In the genomic region with DNA sequence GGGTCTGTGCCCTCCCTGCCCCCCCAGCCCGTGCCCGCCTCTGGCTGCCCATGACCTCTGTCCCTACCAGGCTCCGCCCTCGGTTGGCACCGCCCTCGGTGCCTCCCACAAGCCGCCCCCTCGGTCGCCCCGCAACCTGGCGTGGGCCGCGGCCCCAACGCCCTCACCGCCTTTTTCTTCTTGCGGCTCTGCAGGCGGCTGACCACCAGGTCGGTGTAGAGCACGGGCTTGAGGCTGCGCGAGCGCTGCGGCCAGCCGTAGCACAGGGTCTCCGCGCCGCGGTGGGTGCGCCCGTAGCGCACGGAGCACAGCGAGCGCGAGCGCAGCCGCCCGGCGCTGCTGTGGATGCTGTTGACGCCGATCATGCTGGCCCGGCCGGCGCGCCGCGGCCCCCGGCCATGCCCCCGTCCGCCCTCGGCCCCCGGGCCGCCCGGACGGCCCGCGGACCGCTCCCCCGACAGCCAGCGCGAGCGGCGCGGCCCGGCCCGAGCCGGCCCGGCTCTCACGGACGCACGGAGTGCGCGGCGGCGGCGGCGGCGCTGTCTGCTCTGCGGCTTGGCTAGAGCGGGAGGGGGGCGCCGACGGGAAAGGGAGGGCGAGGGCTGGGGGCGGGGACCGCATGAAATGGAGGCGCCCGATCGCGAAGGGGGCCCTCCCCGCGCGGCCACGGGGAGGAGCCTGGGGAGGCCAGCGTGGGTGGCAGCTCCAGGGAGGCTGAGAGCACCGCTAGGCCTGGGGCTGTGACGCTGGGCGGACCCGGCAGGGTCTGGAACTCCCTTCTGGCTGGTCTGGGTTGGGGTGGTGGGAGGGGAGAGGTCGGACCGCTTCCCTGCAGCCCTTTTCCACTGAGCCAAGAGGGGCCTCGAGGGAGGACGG, we compare ENCODE assay signal across 8 cellular contexts. TPM values are rescaled to one million over a fixed set of nuclear protein-coding genes. Genes with fewer than 3 reads are reported as not detected.
A peak's percentile ranks its signal among the peaks of the same experiment; 100 is the strongest.
DNase-seq lines count a peak whose midpoint lies in the region; ATAC-seq and TF ChIP-seq lines count a peak whose summit lies in the region.

No MANE protein-coding gene starts in this region.

- POLR2A ChIA-PET in CD8-positive, alpha-beta memory T cell (lab: Charles Lee) = interaction anchor here (1.0 to 2.0 kb wide), 4 partner anchors 9 to 92 kb away, joined by 3 to 11 read pairs (median 5); a partner anchor contains a TSS

- H3K4me1 ChIP-seq in CD8-positive, alpha-beta memory T cell (ENCODE audit: insufficient read depth, low read length) = peaks cover 21% of the 10 kb centered on the region
- H3K4me1 ChIP-seq in OCI-LY3 (ENCODE audit: low read length) (peaks cover 26% of the 10 kb centered on the region), rectal smooth muscle tissue (ENCODE audit: control insufficient read depth, insufficient read depth, low read length) (peaks cover 31% of the 10 kb centered on the region)

- H3K27me3 ChIP-seq in CD8-positive, alpha-beta memory T cell (ENCODE audit: insufficient read depth, low read length, poor library complexity, severe bottlenecking) = peaks cover 37% of the 10 kb centered on the region
- H3K27me3 ChIP-seq in OCI-LY3 (ENCODE audit: low read depth, low read length) (no peaks in the 10 kb centered on the region), rectal smooth muscle tissue (ENCODE audit: control insufficient read depth, insufficient read depth, low read length) (peaks cover 25% of the 10 kb centered on the region)

- H3K27ac ChIP-seq in CD8-positive, alpha-beta memory T cell (ENCODE audit: low read depth, low read length) = no peak overlapping the region
- no peak overlapping the region for H3K27ac ChIP-seq in OCI-LY3 (ENCODE audit: low read length)
- peak overlapping the region; percentile 96 for H3K27ac ChIP-seq in rectal smooth muscle tissue (ENCODE audit: low read depth, low read length)

- CTCF ChIA-PET in CD8-positive, alpha-beta memory T cell (lab: Charles Lee) = interaction anchor here (0.6 to 1.9 kb wide), 3 partner anchors 10 to 179 kb away, joined by 3 to 22 read pairs (median 5); no protein-coding TSS in a partner anchor
- CTCF ChIA-PET in activated naive CD4-positive, alpha-beta T cell treated with anti-CD3 and anti-CD28 coated beads, Interleukin-2, amount 10 ng/mL, durations not matched to agents 7 days and 5 days (lab: Charles Lee) = interaction anchor here (1.0 to 1.7 kb wide), 7 partner anchors 9 to 71 kb away, joined by 3 to 14 read pairs (median 5); a partner anchor contains a TSS

- H3K27ac Mint-ChIP-seq in CD8-positive, alpha-beta memory T cell = peak overlapping the region in 4 of 8 donors; percentile 12 to 78 (median 52)
- no peak overlapping the region for H3K27ac Mint-ChIP-seq in activated naive CD4-positive, alpha-beta T cell treated with anti-CD3 and anti-CD28 coated beads, Interleukin-2, amount 10 ng/mL, durations not matched to agents 7 days and 5 days

- H3K4me3 ChIP-seq in CD8-positive, alpha-beta memory T cell (ENCODE audit: low read length) = peak overlapping the region; percentile 64
- H3K4me3 ChIP-seq in OCI-LY3 (ENCODE audit: low read length) (peak overlapping the region; percentile 87), rectal smooth muscle tissue (ENCODE audit: low read length) (peak overlapping the region; percentile 62)

- no peaks in the 10 kb centered on the region for H3K36me3 ChIP-seq in CD8-positive, alpha-beta memory T cell (ENCODE audit: insufficient read depth, low read length)
- H3K36me3 ChIP-seq in OCI-LY3 (replicated peaks; ENCODE audit: low read depth, low read length) (no peaks in the 10 kb centered on the region), rectal smooth muscle tissue (ENCODE audit: control insufficient read depth, insufficient read depth, low read length) (no peaks in the 10 kb centered on the region)

- TF ChIP-seq CTCF in OCI-LY3 (IDR thresholded peaks at IDR 0.05; ENCODE audit: low read depth, low read length) = no peak

- peak; percentile 40 to 78 (median 53) for DNase-seq in CD8-positive, alpha-beta memory T cell
- DNase-seq in activated naive CD4-positive, alpha-beta T cell treated with anti-CD3 and anti-CD28 coated beads, Interleukin-2, amount 10 ng/mL, durations not matched to agents 7 days and 5 days = peak; percentile 70
- peak; percentile 65 for DNase-seq in left cardiac atrium

- H3K9ac ChIP-seq in OCI-LY3 (ENCODE audit: low read length) = peak overlapping the region; percentile 77; the same call in 1 of the 2 replicates
- H3K9ac ChIP-seq in rectal smooth muscle tissue (ENCODE audit: low read length) = peak overlapping the region; percentile 50

- H3K9me3 Mint-ChIP-seq in CD8-positive, alpha-beta memory T cell = no peaks in the 10 kb centered on the region
- no peaks in the 10 kb centered on the region for H3K9me3 Mint-ChIP-seq in activated naive CD4-positive, alpha-beta T cell treated with anti-CD3 and anti-CD28 coated beads, Interleukin-2, amount 10 ng/mL, durations not matched to agents 7 days and 5 days

- H3K4me1 Mint-ChIP-seq in CD8-positive, alpha-beta memory T cell = peaks cover 16 to 33% (median 27%) of the 10 kb centered on the region in 3 donors
- peaks cover 38% of the 10 kb centered on the region for H3K4me1 Mint-ChIP-seq in activated naive CD4-positive, alpha-beta T cell treated with anti-CD3 and anti-CD28 coated beads, Interleukin-2, amount 10 ng/mL, durations not matched to agents 7 days and 5 days

- H3K27me3 Mint-ChIP-seq in CD8-positive, alpha-beta memory T cell = peaks cover 26 to 43% of the 10 kb centered on the region in 2 donors
- H3K27me3 Mint-ChIP-seq in activated naive CD4-positive, alpha-beta T cell treated with anti-CD3 and anti-CD28 coated beads, Interleukin-2, amount 10 ng/mL, durations not matched to agents 7 days and 5 days = peaks cover 67% of the 10 kb centered on the region

- no peaks in the 10 kb centered on the region for H3K36me3 Mint-ChIP-seq in CD8-positive, alpha-beta memory T cell
- no peaks in the 10 kb centered on the region for H3K36me3 Mint-ChIP-seq in activated naive CD4-positive, alpha-beta T cell treated with anti-CD3 and anti-CD28 coated beads, Interleukin-2, amount 10 ng/mL, durations not matched to agents 7 days and 5 days

- ATAC-seq in left cardiac atrium (peak; percentile 42 to 69), HG02610 (IDR thresholded peaks at IDR 0.05; ENCODE audit: unreplicated experiment) (no peak), GM19463 (IDR thresholded peaks at IDR 0.05; ENCODE audit: unreplicated experiment) (no peak), GM18867 (IDR thresholded peaks at IDR 0.05; ENCODE audit: unreplicated experiment) (no peak)

- intact Hi-C loops in left cardiac atrium (cut with DNase I) = no loop called here

- H3K79me2 ChIP-seq in OCI-LY3 (ENCODE audit: low read length) = no peaks in the 10 kb centered on the region

- H2AFZ ChIP-seq in OCI-LY3 (ENCODE audit: low read depth, low read length) = no peak overlapping the region

- H3K4me3 Mint-ChIP-seq in CD8-positive, alpha-beta memory T cell = peak overlapping the region; percentile 76 to 80 (median 79)
- peak overlapping the region; percentile 57 for H3K4me3 Mint-ChIP-seq in activated naive CD4-positive, alpha-beta T cell treated with anti-CD3 and anti-CD28 coated beads, Interleukin-2, amount 10 ng/mL, durations not matched to agents 7 days and 5 days

- H3K9me3 ChIP-seq in CD8-positive, alpha-beta memory T cell (ENCODE audit: low read length) = no peaks in the 10 kb centered on the region
- no peaks in the 10 kb centered on the region for H3K9me3 ChIP-seq in OCI-LY3 (ENCODE audit: insufficient read depth, low read length)

- H4K20me1 ChIP-seq in OCI-LY3 (ENCODE audit: insufficient read depth, low read length) = no peaks in the 10 kb centered on the region

- H3K4me2 ChIP-seq in OCI-LY3 (ENCODE audit: low read length) = peak overlapping the region; percentile 88

RNA-seq across cellular contexts. Expression of a gene that starts 9.6 kb away (rescaled TPM):
- 1 to 10 TPM; 2.5 to 3.2 TPM for total RNA-seq in CD8-positive, alpha-beta memory T cell
- 1.9 TPM for polyA plus RNA-seq in CD8-positive, alpha-beta memory T cell
- total RNA-seq in left cardiac atrium = 1 to 10 TPM; 2.3 to 3.4 TPM

RNA-seq across cellular contexts. Expression of a gene that starts 11.7 kb away (rescaled TPM):
- 10 to 100 TPM; 13.5 to 16.3 TPM for total RNA-seq in CD8-positive, alpha-beta memory T cell
- polyA plus RNA-seq in CD8-positive, alpha-beta memory T cell = 33.4 TPM
- total RNA-seq in left cardiac atrium = 10 to 100 TPM; 13.1 to 14.0 TPM

RNA-seq across cellular contexts. Expression of a gene that starts 13.5 kb away (rescaled TPM):
- total RNA-seq in CD8-positive, alpha-beta memory T cell = 100 to 1,000 TPM; 323 to 324 TPM
- polyA plus RNA-seq in CD8-positive, alpha-beta memory T cell = 14.0 TPM
- total RNA-seq in left cardiac atrium = 10 to 100 TPM; 16.1 to 24.9 TPM

RNA-seq across cellular contexts. Expression of a gene that starts 23.4 kb away (rescaled TPM):
- 10 to 100 TPM; 62.4 to 64.8 TPM for total RNA-seq in CD8-positive, alpha-beta memory T cell
- polyA plus RNA-seq in CD8-positive, alpha-beta memory T cell = 61.7 TPM
- 10 to 100 TPM; 61.8 to 66.3 TPM for total RNA-seq in left cardiac atrium

RNA-seq across cellular contexts. Expression of a gene that starts 42.4 kb away (rescaled TPM):
- under 1 TPM; 0.57 to 0.62 TPM for total RNA-seq in CD8-positive, alpha-beta memory T cell
- 0.70 TPM for polyA plus RNA-seq in CD8-positive, alpha-beta memory T cell
- not detected for total RNA-seq in left cardiac atrium

Comparison
In these comparisons a context has a peak if more than half of its experiments do, and no peak if none do; other contexts are left out.
1. ATAC-seq: peak in left cardiac atrium (2 of 2); none in HG02610 (single experiment), GM19463 (single experiment) and GM18867 (single experiment).
2. RNA of a gene that starts 13.5 kb away (total RNA-seq): 323 to 324 TPM in CD8-positive, alpha-beta memory T cell; 16.1 to 24.9 TPM in left cardiac atrium; every median in the first group is over 10 times any median in the second.
3. Peak in every context shown above with its lines, with median percentiles within 50 percentile points of each other: DNase-seq and H3K4me3 ChIP-seq.